In the genomic region with DNA sequence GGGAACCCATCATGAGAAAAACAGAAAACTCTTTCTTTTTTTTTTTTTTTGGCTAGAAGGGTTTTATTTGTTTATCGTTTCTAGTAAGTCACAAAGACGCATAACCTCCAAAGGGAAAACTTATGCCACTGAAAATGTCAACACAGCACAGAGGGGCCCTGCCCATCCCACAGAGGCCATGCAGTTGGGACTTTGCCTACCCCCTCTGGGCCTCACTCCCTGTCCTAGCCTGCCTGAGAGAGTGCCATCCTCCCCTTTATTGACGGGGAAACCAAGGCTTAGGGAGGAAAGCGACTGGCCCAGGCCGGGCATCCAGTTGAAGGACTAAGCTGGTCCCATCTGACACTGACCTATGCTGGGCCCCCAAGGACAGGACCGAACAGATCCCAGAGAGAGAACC, we compare ENCODE assay signal across 1 cellular context.
TF ChIP-seq lines count a peak whose summit lies in the region.

No MANE protein-coding gene starts in this region.

TF ChIP-seq in WTC11, 78 proteins besides CTCF, POLR2A, EP300 and RAD21 (continued from another document):
- TF ChIP-seq, protein P1, sequence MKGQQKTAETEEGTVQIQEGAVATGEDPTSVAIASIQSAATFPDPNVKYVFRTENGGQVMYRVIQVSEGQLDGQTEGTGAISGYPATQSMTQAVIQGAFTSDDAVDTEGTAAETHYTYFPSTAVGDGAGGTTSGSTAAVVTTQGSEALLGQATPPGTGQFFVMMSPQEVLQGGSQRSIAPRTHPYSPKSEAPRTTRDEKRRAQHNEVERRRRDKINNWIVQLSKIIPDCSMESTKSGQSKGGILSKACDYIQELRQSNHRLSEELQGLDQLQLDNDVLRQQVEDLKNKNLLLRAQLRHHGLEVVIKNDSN (CRISPR knock-in tag; IDR thresholded peaks at IDR 0.05): no peak
- TF ChIP-seq, protein P2, sequence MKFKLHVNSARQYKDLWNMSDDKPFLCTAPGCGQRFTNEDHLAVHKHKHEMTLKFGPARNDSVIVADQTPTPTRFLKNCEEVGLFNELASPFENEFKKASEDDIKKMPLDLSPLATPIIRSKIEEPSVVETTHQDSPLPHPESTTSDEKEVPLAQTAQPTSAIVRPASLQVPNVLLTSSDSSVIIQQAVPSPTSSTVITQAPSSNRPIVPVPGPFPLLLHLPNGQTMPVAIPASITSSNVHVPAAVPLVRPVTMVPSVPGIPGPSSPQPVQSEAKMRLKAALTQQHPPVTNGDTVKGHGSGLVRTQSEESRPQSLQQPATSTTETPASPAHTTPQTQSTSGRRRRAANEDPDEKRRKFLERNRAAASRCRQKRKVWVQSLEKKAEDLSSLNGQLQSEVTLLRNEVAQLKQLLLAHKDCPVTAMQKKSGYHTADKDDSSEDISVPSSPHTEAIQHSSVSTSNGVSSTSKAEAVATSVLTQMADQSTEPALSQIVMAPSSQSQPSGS (CRISPR knock-in tag; IDR thresholded peaks at IDR 0.05; ENCODE audit: borderline replicate concordance, low read depth): no peak
- no peak for TF ChIP-seq ZNF671 (CRISPR knock-in tag; IDR thresholded peaks at IDR 0.05)
- TF ChIP-seq NR3C1 (CRISPR knock-in tag; conservative IDR thresholded peaks at IDR 0.05; ENCODE audit: low read depth): no peak
- TF ChIP-seq RORB (CRISPR knock-in tag; IDR thresholded peaks at IDR 0.05): no peak
- no peak for TF ChIP-seq GABPB1 (CRISPR knock-in tag; IDR thresholded peaks at IDR 0.05)
- TF ChIP-seq CREB1 (CRISPR knock-in tag; IDR thresholded peaks at IDR 0.05): no peak
- TF ChIP-seq, protein P3, sequence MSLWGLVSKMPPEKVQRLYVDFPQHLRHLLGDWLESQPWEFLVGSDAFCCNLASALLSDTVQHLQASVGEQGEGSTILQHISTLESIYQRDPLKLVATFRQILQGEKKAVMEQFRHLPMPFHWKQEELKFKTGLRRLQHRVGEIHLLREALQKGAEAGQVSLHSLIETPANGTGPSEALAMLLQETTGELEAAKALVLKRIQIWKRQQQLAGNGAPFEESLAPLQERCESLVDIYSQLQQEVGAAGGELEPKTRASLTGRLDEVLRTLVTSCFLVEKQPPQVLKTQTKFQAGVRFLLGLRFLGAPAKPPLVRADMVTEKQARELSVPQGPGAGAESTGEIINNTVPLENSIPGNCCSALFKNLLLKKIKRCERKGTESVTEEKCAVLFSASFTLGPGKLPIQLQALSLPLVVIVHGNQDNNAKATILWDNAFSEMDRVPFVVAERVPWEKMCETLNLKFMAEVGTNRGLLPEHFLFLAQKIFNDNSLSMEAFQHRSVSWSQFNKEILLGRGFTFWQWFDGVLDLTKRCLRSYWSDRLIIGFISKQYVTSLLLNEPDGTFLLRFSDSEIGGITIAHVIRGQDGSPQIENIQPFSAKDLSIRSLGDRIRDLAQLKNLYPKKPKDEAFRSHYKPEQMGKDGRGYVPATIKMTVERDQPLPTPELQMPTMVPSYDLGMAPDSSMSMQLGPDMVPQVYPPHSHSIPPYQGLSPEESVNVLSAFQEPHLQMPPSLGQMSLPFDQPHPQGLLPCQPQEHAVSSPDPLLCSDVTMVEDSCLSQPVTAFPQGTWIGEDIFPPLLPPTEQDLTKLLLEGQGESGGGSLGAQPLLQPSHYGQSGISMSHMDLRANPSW (CRISPR knock-in tag; conservative IDR thresholded peaks at IDR 0.05; ENCODE audit: low read depth): no peak
